ENCODE assay signal across 12 cellular contexts in genomic region chr11:78354741-78355705, GRCh38.
DNase-seq lines count a peak whose midpoint lies in the region; ATAC-seq, FAIRE-seq and TF ChIP-seq lines count a peak whose summit lies in the region.
"Had no signal": no experiment of that assay in that cellular context is flagged by ENCODE, and none has a peak within 500 bp of the region (broad histone marks: within the 10 kb centered on the region; RNA-seq: fewer than 3 reads in every experiment).

No MANE protein-coding gene starts in this region.

- FAIRE-seq in astrocyte (lab: Jason Lieb, UNC): no peak
- FAIRE-seq: islet of Langerhans had no signal

- no peaks in the 10 kb centered on the region for H3K27me3 ChIP-seq in astrocyte (ENCODE audit: insufficient read depth, low read length)
- no peaks in the 10 kb centered on the region for H3K27me3 ChIP-seq in trophoblast cell (ENCODE audit: insufficient read depth, low read length)
- no peaks in the 10 kb centered on the region for H3K27me3 ChIP-seq in PC-9 (ENCODE audit: insufficient read depth, low read depth)
- H3K27me3 ChIP-seq: body of pancreas had no signal

- no peaks in the 10 kb centered on the region for H3K9me3 Mint-ChIP-seq in astrocyte (ENCODE audit: unreplicated experiment)
- peaks cover 3% of the 10 kb centered on the region for H3K9me3 Mint-ChIP-seq in progenitor cell of endocrine pancreas (ENCODE audit: low read depth)

- H3K4me2 ChIP-seq in astrocyte (ENCODE audit: low read length): no peak overlapping the region
- H3K4me2 ChIP-seq in trophoblast cell (ENCODE audit: low read length): no peak overlapping the region
- H3K4me2 ChIP-seq in PC-9: no peak overlapping the region

- H3F3A ChIP-seq in PC-9 (ENCODE audit: insufficient read depth, low read depth): no peaks in the 10 kb centered on the region

- no peak overlapping the region for H3K23ac ChIP-seq in trophoblast cell (ENCODE audit: low read length)

- no peak for ATAC-seq in HG02981 (IDR thresholded peaks at IDR 0.05; ENCODE audit: unreplicated experiment)
- ATAC-seq: body of pancreas had no signal

- H3K9me3 ChIP-seq in astrocyte (ENCODE audit: insufficient read depth, low read depth, low read length): no peaks in the 10 kb centered on the region
- no peaks in the 10 kb centered on the region for H3K9me3 ChIP-seq in trophoblast cell (ENCODE audit: insufficient read depth, low read depth, low read length)
- no peaks in the 10 kb centered on the region for H3K9me3 ChIP-seq in PC-9 (ENCODE audit: insufficient read depth, low read depth)
- H3K9me3 ChIP-seq: body of pancreas had no signal

- H3K4me1 ChIP-seq in astrocyte (ENCODE audit: insufficient read depth, low read length): peaks cover 8% of the 10 kb centered on the region
- peaks cover 16 to 28% of the 10 kb centered on the region in 2 experiments for H3K4me1 ChIP-seq in trophoblast cell (ENCODE audit: control insufficient read depth in 1 of 2, insufficient read depth in 2 of 2, low read length in 2 of 2)
- peaks cover 14% of the 10 kb centered on the region for H3K4me1 ChIP-seq in PC-9 (replicated peaks; ENCODE audit: insufficient read depth)
- H3K4me1 ChIP-seq: body of pancreas had no signal

- no peak overlapping the region for H3K27ac ChIP-seq in astrocyte (ENCODE audit: low read depth, low read length)
- H3K27ac ChIP-seq in trophoblast cell (ENCODE audit: low read depth, low read length): peak overlapping the region; percentile 70
- H3K27ac ChIP-seq in PC-9: no peak overlapping the region
- H3K27ac ChIP-seq: body of pancreas had no signal

- no peak overlapping the region for H3K4me3 ChIP-seq in astrocyte (ENCODE audit: insufficient read depth, low read depth, low read length)
- H3K4me3 ChIP-seq in trophoblast cell (ENCODE audit: low read depth, low read length): no peak overlapping the region
- H3K4me3 ChIP-seq in PC-9: no peak overlapping the region
- H3K4me3 ChIP-seq: body of pancreas had no signal

- peak; percentile 23 for DNase-seq in GM20000 (ENCODE audit: low spot score)
- DNase-seq in NCI-H1436 (lab: John Stamatoyannopoulos, UW): peak; percentile 95
- no peak for DNase-seq in astrocyte (ENCODE audit: low read depth)
- no peak for DNase-seq in trophoblast cell
- no peak for DNase-seq in foreskin melanocyte
- DNase-seq in progenitor cell of endocrine pancreas (ENCODE audit: low spot score, unreplicated experiment): no peak
- DNase-seq in PC-9: no peak
- DNase-seq: stimulated activated CD4-positive, alpha-beta T cell treated with anti-CD3 and anti-CD28 coated beads, Interleukin-2, amount 100 ng/mL, for 48 hours had no signal

- H3K4me1 Mint-ChIP-seq in astrocyte (ENCODE audit: low read depth, unreplicated experiment): peaks cover 13% of the 10 kb centered on the region
- H3K4me1 Mint-ChIP-seq in progenitor cell of endocrine pancreas (ENCODE audit: low read depth): peaks cover 8% of the 10 kb centered on the region

- H3K4ac ChIP-seq in trophoblast cell (ENCODE audit: low read depth, low read length): peak overlapping the region; percentile 4

- no peak overlapping the region for H3K9ac ChIP-seq in astrocyte (ENCODE audit: low read length)
- no peak overlapping the region for H3K9ac ChIP-seq in trophoblast cell (ENCODE audit: low read length)

- H4K20me1 ChIP-seq in astrocyte (ENCODE audit: insufficient read depth, low read length): no peaks in the 10 kb centered on the region
- no peaks in the 10 kb centered on the region for H4K20me1 ChIP-seq in PC-9 (ENCODE audit: insufficient read depth)

- H2BK12ac ChIP-seq in trophoblast cell (ENCODE audit: low read length): no peak overlapping the region

- intact Hi-C loops in PC-9 (cut with micrococcal nuclease; ENCODE audit: unreplicated experiment): no loop called here

- H3K36me3 Mint-ChIP-seq in astrocyte (ENCODE audit: low read depth, unreplicated experiment) (no peaks in the 10 kb centered on the region), progenitor cell of endocrine pancreas (ENCODE audit: insufficient read depth) (peaks cover 8% of the 10 kb centered on the region)

- CTCF ChIA-PET in PC-9 (lab: Charles Lee): no interaction called here

- H3K4me3 Mint-ChIP-seq in astrocyte (ENCODE audit: unreplicated experiment) (no peak overlapping the region), progenitor cell of endocrine pancreas (ENCODE audit: low read depth) (no peak overlapping the region)
- H3K4me3 Mint-ChIP-seq: T-helper 1 cell treated with Interleukin-12 subunit alpha and Interleukin-12 subunit beta and Interleukin-4 antibody, amounts not matched to agents 30 μg/mL and 1 μg/mL, for 36 hours had no signal

- H3K36me3 ChIP-seq in astrocyte (ENCODE audit: insufficient read depth, low read length): no peaks in the 10 kb centered on the region
- H3K36me3 ChIP-seq in trophoblast cell (ENCODE audit: control insufficient read depth in 1 of 2, insufficient read depth in 2 of 2, low read length in 2 of 2): no peaks in the 10 kb centered on the region
- H3K36me3 ChIP-seq in PC-9 (ENCODE audit: low read depth): no peaks in the 10 kb centered on the region

- no peak overlapping the region for H4K91ac ChIP-seq in trophoblast cell (ENCODE audit: low read depth, low read length)

- H2AK5ac ChIP-seq in trophoblast cell (ENCODE audit: low read length): no peak overlapping the region

- H4K8ac ChIP-seq in trophoblast cell (ENCODE audit: low read depth, low read length): no peak overlapping the region

- POLR2A ChIA-PET in PC-9 (lab: Charles Lee; ENCODE audit: unreplicated experiment): interaction anchor here (0.6 kb wide), 1 partner anchor 860 kb away, joined by 4 read pairs; no protein-coding TSS in a partner anchor

- no TSS peak for BruUV-seq in PC-9 (replicated peaks; lab: Mats Ljungman, UMichigan)

- peaks cover 26% of the 10 kb centered on the region for H3K79me1 ChIP-seq in trophoblast cell (ENCODE audit: low read length)

- H3K9me2 ChIP-seq in PC-9 (ENCODE audit: insufficient read depth): no peaks in the 10 kb centered on the region

- H2BK5ac ChIP-seq in trophoblast cell (ENCODE audit: low read depth, low read length, poor library complexity): no peak overlapping the region

- H3K27me3 Mint-ChIP-seq in astrocyte (ENCODE audit: low read depth, unreplicated experiment): no peaks in the 10 kb centered on the region
- H3K27me3 Mint-ChIP-seq in progenitor cell of endocrine pancreas: no peaks in the 10 kb centered on the region

- WGBS in trophoblast cell (ENCODE audit: extremely low coverage, insufficient coverage, insufficient read length): no CpG with 5 or more reads among the region's 12 CpGs

- no peak overlapping the region for H4K12ac ChIP-seq in trophoblast cell (ENCODE audit: low read depth, low read length)

- TF ChIP-seq CTCF in GM20000 (IDR thresholded peaks at IDR 0.05; ENCODE audit: extremely low read depth, missing control alignments): no peak
- TF ChIP-seq CTCF in astrocyte (IDR thresholded peaks at IDR 0.05; ENCODE audit: insufficient read depth, low read depth, low read length): no peak
- TF ChIP-seq CTCF in progenitor cell of endocrine pancreas (IDR thresholded peaks at IDR 0.05; ENCODE audit: unreplicated experiment): no peak
- no peak for TF ChIP-seq CTCF in PC-9 (conservative IDR thresholded peaks at IDR 0.05)

- H3K27ac Mint-ChIP-seq in astrocyte (ENCODE audit: unreplicated experiment): peak overlapping the region; percentile 31
- no peak overlapping the region for H3K27ac Mint-ChIP-seq in progenitor cell of endocrine pancreas
- H3K27ac Mint-ChIP-seq: T-helper 1 cell treated with Interleukin-12 subunit alpha and Interleukin-12 subunit beta and Interleukin-4 antibody, amounts not matched to agents 30 μg/mL and 1 μg/mL, for 36 hours had no signal

- H3K14ac ChIP-seq in trophoblast cell (ENCODE audit: low read length): no peak overlapping the region

- no peaks in the 10 kb centered on the region for H3K79me2 ChIP-seq in astrocyte (ENCODE audit: insufficient read depth, low read length)
- H3K79me2 ChIP-seq in trophoblast cell (ENCODE audit: control insufficient read depth, insufficient read depth, low read length, poor library complexity): peaks cover 13% of the 10 kb centered on the region
- no peaks in the 10 kb centered on the region; the same call in 1 of the 2 replicates for H3K79me2 ChIP-seq in PC-9 (ENCODE audit: low read depth)

- H3K18ac ChIP-seq in trophoblast cell (ENCODE audit: low read length): no peak overlapping the region

- no peak overlapping the region for H2BK120ac ChIP-seq in trophoblast cell (ENCODE audit: insufficient read depth, low read length, poor library complexity)

- H2AFZ ChIP-seq in astrocyte (ENCODE audit: low read depth, low read length) (no peak overlapping the region), trophoblast cell (ENCODE audit: insufficient read depth, low read length, poor library complexity) (no peak overlapping the region), PC-9 (no peak overlapping the region)

Comparison
In these comparisons a context has a peak if more than half of its experiments do, and no peak if none do; other contexts are left out.
1. DNase-seq: peak in GM20000 (single experiment) and NCI-H1436 (single experiment); none in astrocyte (single experiment), trophoblast cell (0 of 2), foreskin melanocyte (single experiment), progenitor cell of endocrine pancreas (single experiment) and PC-9 (0 of 2).